ENCODE assay signal across 13 cellular contexts in the genomic region with DNA sequence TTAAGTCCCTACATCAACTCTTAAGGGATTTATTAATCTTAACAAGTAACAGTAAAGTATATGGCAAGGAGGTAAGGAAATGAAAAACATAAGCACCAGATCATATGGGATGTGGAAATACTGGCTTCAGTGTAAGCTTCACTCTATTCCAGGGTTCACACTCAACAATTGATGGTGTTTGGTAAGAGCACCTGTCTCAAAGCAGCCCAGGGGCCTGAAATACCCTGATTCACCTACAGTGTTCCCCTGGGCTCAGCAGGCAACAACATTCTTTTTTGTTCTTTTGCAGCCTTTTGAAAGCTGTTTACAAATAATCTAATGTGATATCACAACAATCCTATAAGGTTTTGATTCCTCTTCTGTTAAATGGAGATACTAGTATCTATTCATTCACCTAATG. TPM values are rescaled to one million over a fixed set of nuclear protein-coding genes. Genes with fewer than 3 reads are reported as not detected.
DNase-seq lines count a peak whose midpoint lies in the region; ATAC-seq and TF ChIP-seq lines count a peak whose summit lies in the region.
"Had no signal": no experiment of that assay in that cellular context is flagged by ENCODE, and none has a peak within 500 bp of the region (broad histone marks: within the 10 kb centered on the region; RNA-seq: fewer than 3 reads in every experiment).

No MANE protein-coding gene starts in this region.

- no peak overlapping the region for H2BK5ac ChIP-seq in neuronal stem cell (ENCODE audit: low read length)

- H3K9me3 ChIP-seq in PC-9 (ENCODE audit: insufficient read depth, low read depth) (peaks cover 3% of the 10 kb centered on the region; the same call in 1 of the 2 replicates), neuronal stem cell (replicated peaks in 1 of 2; ENCODE audit: control insufficient read depth in 2 of 2, insufficient read depth in 1 of 2, low read depth in 1 of 2, low read length in 2 of 2) (no peaks in the 10 kb centered on the region)
- H3K9me3 ChIP-seq: neutrophil had no signal

- TF ChIP-seq CTCF in PC-9 (conservative IDR thresholded peaks at IDR 0.05) (no peak; the same call in 1 of the 2 replicates), fibroblast of pulmonary artery (IDR thresholded peaks at IDR 0.05; ENCODE audit: low read length, missing control alignments) (no peak), osteocyte (IDR thresholded peaks at IDR 0.05) (no peak)

- H3K4me1 ChIP-seq in PC-9 (replicated peaks; ENCODE audit: insufficient read depth), result peaks cover 65% of the 10 kb centered on the region
- peaks cover 0 to 2% of the 10 kb centered on the region in 2 donors for H3K4me1 ChIP-seq in neuronal stem cell (ENCODE audit: control insufficient read depth in 2 of 2, insufficient read depth in 1 of 2, low read depth in 1 of 2, low read length in 2 of 2)

- H3K18ac ChIP-seq in neuronal stem cell (ENCODE audit: low read length), result no peak overlapping the region

- H3K79me2 ChIP-seq in PC-9 (ENCODE audit: low read depth), result peaks cover 63% of the 10 kb centered on the region

- peaks cover 41% of the 10 kb centered on the region for H3K4me1 Mint-ChIP-seq in osteocyte (ENCODE audit: unreplicated experiment)
- H3K4me1 Mint-ChIP-seq in stimulated activated memory B cell treated with anti-CD40 and anti-IgM and Interleukin-4, amounts not matched to agents 10 μg/mL and 1 μg/mL and 100 μg/mL, for 72 hours, result no peaks in the 10 kb centered on the region

- ATAC-seq in stimulated activated memory B cell treated with anti-CD40 and anti-IgM and Interleukin-4, amounts not matched to agents 10 μg/mL and 1 μg/mL and 100 μg/mL, for 72 hours, result no peak
- no peak for ATAC-seq in GM21423 (IDR thresholded peaks at IDR 0.05; ENCODE audit: unreplicated experiment)
- ATAC-seq: activated CD8-positive, alpha-beta T cell treated with anti-CD3 and anti-CD28 coated beads for 36 hours had no signal

- peaks cover 51% of the 10 kb centered on the region for H3F3A ChIP-seq in PC-9 (ENCODE audit: insufficient read depth, low read depth)

- H3K79me1 ChIP-seq in neuronal stem cell (ENCODE audit: low read depth, low read length), result no peaks in the 10 kb centered on the region

- H3K14ac ChIP-seq in neuronal stem cell (ENCODE audit: low read length), result no peak overlapping the region

- H2BK15ac ChIP-seq in neuronal stem cell (ENCODE audit: low read length), result no peak overlapping the region

- peaks cover 8% of the 10 kb centered on the region for H3K36me3 ChIP-seq in PC-9 (ENCODE audit: low read depth)
- no peaks in the 10 kb centered on the region for H3K36me3 ChIP-seq in neuronal stem cell (replicated peaks in 1 of 2; ENCODE audit: control insufficient read depth in 2 of 2, insufficient read depth in 2 of 2, low read length in 2 of 2)
- H3K36me3 ChIP-seq: neutrophil had no signal

- no peaks in the 10 kb centered on the region for H4K20me1 ChIP-seq in PC-9 (ENCODE audit: insufficient read depth)

- peak overlapping the region; percentile 99 for H3K4me2 ChIP-seq in PC-9
- no peak overlapping the region for H3K4me2 ChIP-seq in neuronal stem cell (ENCODE audit: insufficient read depth, low read length, poor library complexity, severe bottlenecking)

- H3K4me3 Mint-ChIP-seq in osteocyte (ENCODE audit: unreplicated experiment), result peak overlapping the region; percentile 81
- no peak overlapping the region for H3K4me3 Mint-ChIP-seq in stimulated activated memory B cell treated with anti-CD40 and anti-IgM and Interleukin-4, amounts not matched to agents 10 μg/mL and 1 μg/mL and 100 μg/mL, for 72 hours
- H3K4me3 Mint-ChIP-seq: activated CD8-positive, alpha-beta T cell treated with anti-CD3 and anti-CD28 coated beads for 36 hours had no signal

- H3K36me3 Mint-ChIP-seq in osteocyte (ENCODE audit: unreplicated experiment), result no peaks in the 10 kb centered on the region
- no peaks in the 10 kb centered on the region for H3K36me3 Mint-ChIP-seq in stimulated activated memory B cell treated with anti-CD40 and anti-IgM and Interleukin-4, amounts not matched to agents 10 μg/mL and 1 μg/mL and 100 μg/mL, for 72 hours

- CTCF ChIA-PET in PC-9 (lab: Charles Lee), result interaction anchor here (0.6 to 1.0 kb wide), 4 partner anchors 10 to 239 kb away, joined by 3 to 7 read pairs (median 3); no protein-coding TSS in a partner anchor

- H3K9ac ChIP-seq in neuronal stem cell (ENCODE audit: low read depth, low read length, poor library complexity), result no peak overlapping the region

- no peak overlapping the region for H2BK120ac ChIP-seq in neuronal stem cell (ENCODE audit: low read depth, low read length)

- POLR2A ChIA-PET in PC-9 (lab: Charles Lee; ENCODE audit: unreplicated experiment), result no interaction called here

- H3K27ac ChIP-seq in PC-9 (peak overlapping the region; percentile 99), neuronal stem cell (replicated peaks; ENCODE audit: low read length) (no peak overlapping the region)
- H3K27ac ChIP-seq: epithelial cell of prostate, neutrophil had no signal

- H4K8ac ChIP-seq in neuronal stem cell (ENCODE audit: low read depth, low read length), result no peak overlapping the region

- H3K27me3 ChIP-seq in PC-9 (ENCODE audit: insufficient read depth, low read depth) (no peaks in the 10 kb centered on the region), neuronal stem cell (ENCODE audit: control insufficient read depth in 3 of 3, insufficient read depth in 3 of 3, low read depth in 1 of 3, low read length in 3 of 3) (peaks cover 11 to 74% (median 35%) of the 10 kb centered on the region in 3 experiments)

- H3K27me3 Mint-ChIP-seq in osteocyte (ENCODE audit: unreplicated experiment), result no peaks in the 10 kb centered on the region
- H3K27me3 Mint-ChIP-seq in stimulated activated memory B cell treated with anti-CD40 and anti-IgM and Interleukin-4, amounts not matched to agents 10 μg/mL and 1 μg/mL and 100 μg/mL, for 72 hours, result peaks cover 84% of the 10 kb centered on the region

- BruUV-seq in PC-9 (replicated peaks; lab: Mats Ljungman, UMichigan), result no TSS peak

- H3K23ac ChIP-seq in neuronal stem cell (ENCODE audit: low read depth, low read length, poor library complexity), result no peak overlapping the region

- no peak overlapping the region for H2AK5ac ChIP-seq in neuronal stem cell (ENCODE audit: low read depth, low read length)

- peak overlapping the region; percentile 40 for H3K27ac Mint-ChIP-seq in osteocyte (ENCODE audit: unreplicated experiment)
- H3K27ac Mint-ChIP-seq in stimulated activated memory B cell treated with anti-CD40 and anti-IgM and Interleukin-4, amounts not matched to agents 10 μg/mL and 1 μg/mL and 100 μg/mL, for 72 hours, result no peak overlapping the region
- H3K27ac Mint-ChIP-seq: activated CD8-positive, alpha-beta T cell treated with anti-CD3 and anti-CD28 coated beads for 36 hours had no signal

- DNase-seq in COLO668 (lab: John Stamatoyannopoulos, UW; ENCODE audit: unreplicated experiment) (peak; percentile 22), PC-9 (peak in 1 of 2 experiments; percentile 61), fibroblast of pulmonary artery (ENCODE audit: low read depth) (no peak), osteocyte (ENCODE audit: extremely low spot score, unreplicated experiment) (no peak), NCI-H774 (lab: John Stamatoyannopoulos, UW) (no peak), neuronal stem cell (ENCODE audit: low spot score) (no peak)
- DNase-seq: activated CD8-positive, alpha-beta T cell treated with anti-CD3 and anti-CD28 coated beads for 36 hours; central memory CD4-positive, alpha-beta T cell; T-helper 9 cell had no signal

- intact Hi-C loops in PC-9 (cut with micrococcal nuclease; ENCODE audit: unreplicated experiment), result loop anchor here (2.0 to 5.0 kb wide), 2 partner anchors 15 to 201 kb away; no protein-coding TSS in a partner anchor

- H2AFZ ChIP-seq in PC-9 (0 out of 2 replicates have a peak overlapping the region, but pooled peaks have one; percentile 84), neuronal stem cell (ENCODE audit: low read length) (no peak overlapping the region)

- H3K9me2 ChIP-seq in PC-9 (ENCODE audit: insufficient read depth), result no peaks in the 10 kb centered on the region

- no peaks in the 10 kb centered on the region for H3K9me3 Mint-ChIP-seq in osteocyte (ENCODE audit: unreplicated experiment)
- no peaks in the 10 kb centered on the region for H3K9me3 Mint-ChIP-seq in stimulated activated memory B cell treated with anti-CD40 and anti-IgM and Interleukin-4, amounts not matched to agents 10 μg/mL and 1 μg/mL and 100 μg/mL, for 72 hours

- H2BK12ac ChIP-seq in neuronal stem cell (ENCODE audit: low read length), result no peak overlapping the region

- H3K4me3 ChIP-seq in PC-9 (peak overlapping the region; percentile 70), fibroblast of pulmonary artery (replicated peaks; ENCODE audit: low read depth, low read length) (peak overlapping the region; percentile 62), neuronal stem cell (ENCODE audit: low read length in 2 of 2) (no peak overlapping the region)

- H4K91ac ChIP-seq in neuronal stem cell (ENCODE audit: low read depth, low read length, poor library complexity), result no peak overlapping the region

- no peak overlapping the region for H3K4ac ChIP-seq in neuronal stem cell (ENCODE audit: low read length)

RNA-seq across cellular contexts. Expression of gene MLPH, which starts 1.2 kb away (rescaled TPM):
- total RNA-seq in PC-9 (2021) (237 and 283 TPM in 2 replicates), osteocyte (21.0 and 22.5 TPM in 2 replicates)
- polyA plus RNA-seq in neuronal stem cell (2013, experiment 1 of 2), result 0.03 TPM
- 0.08 TPM for polyA plus RNA-seq in neuronal stem cell (2013, experiment 2 of 2)
- total RNA-seq: activated CD8-positive, alpha-beta T cell treated with anti-CD3 and anti-CD28 coated beads for 36 hours had no signal

Comparison
In these comparisons a context has a peak if more than half of its experiments do, and no peak if none do; other contexts are left out.
1. H3K4me3 ChIP-seq: peak in PC-9 (single experiment) and fibroblast of pulmonary artery (single experiment); none in neuronal stem cell (0 of 2).
2. RNA of gene MLPH, which starts 1.2 kb away (total RNA-seq): 237 to 283 TPM in PC-9; 21.0 to 22.5 TPM in osteocyte; every median in the first group is over 10 times any median in the second.